ENCODE assay signal across 16 cellular contexts in genomic region chr4:108493596-108493931, GRCh38.
"Had no signal": no experiment of that assay in that cellular context is flagged by ENCODE, and none has a peak within 500 bp of the region (broad histone marks: within the 10 kb centered on the region; RNA-seq: fewer than 3 reads in every experiment).

No MANE protein-coding gene starts in this region.

- H3K4me1 ChIP-seq: SJCRH30 had no signal

- ATAC-seq: Panc1, Right ventricle myocardium inferior had no signal

- DNase-seq: KG1, NCI-H1092 treated with DMSO at 0.1 percent for 48 hours, NCI-H1436, NCI-H187, NCI-H2029, NCI-H2081 treated with DMSO at 0.1 percent for 48 hours, NCI-H2171, NCI-H226, NCI-H446, NCI-H510A, NCI-H524 treated with DMSO at 0.1 percent for 48 hours, NCI-H774, SHP77 treated with DMSO at 0.1 percent for 48 hours had no signal

- H3K4me3 ChIP-seq: SJCRH30 had no signal

- H3K27ac ChIP-seq: SJCRH30 had no signal

- H3K36me3 ChIP-seq: SJCRH30 had no signal
